20 cellular contexts compared by ENCODE assay signal in the genomic region with DNA sequence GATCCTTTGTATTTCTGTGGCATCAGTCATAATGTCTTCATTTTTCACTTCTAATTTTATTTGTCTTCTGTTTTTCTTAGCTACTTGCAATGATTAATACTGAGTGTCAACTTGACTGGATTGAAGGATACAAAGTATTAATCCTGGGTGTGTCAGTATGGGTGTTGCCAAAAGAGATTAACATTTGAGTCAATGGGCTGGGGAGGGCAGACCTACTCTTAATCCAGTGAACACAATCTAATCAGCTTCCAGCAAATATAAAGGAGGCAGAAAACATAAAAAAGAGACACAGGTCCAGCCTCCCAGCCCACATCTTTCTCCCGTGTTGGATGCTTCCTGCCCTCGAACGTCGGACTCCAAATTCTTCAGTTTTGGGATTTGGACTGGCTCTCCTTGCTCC.
DNase-seq lines count a peak whose midpoint lies in the region; ATAC-seq and TF ChIP-seq lines count a peak whose summit lies in the region.
"Had no signal": no experiment of that assay in that cellular context is flagged by ENCODE, and none has a peak within 500 bp of the region (broad histone marks: within the 10 kb centered on the region; RNA-seq: fewer than 3 reads in every experiment).

No MANE protein-coding gene starts in this region.

- TF ChIP-seq POLR2A in GM18505 (IDR thresholded peaks at IDR 0.05; ENCODE audit: borderline replicate concordance, extremely low read depth, insufficient read depth, insufficient read length): no peak

- no peak overlapping the region for H3K27ac ChIP-seq in WERI-Rb-1
- H3K27ac ChIP-seq: 22Rv1, BLaER1, C4-2B had no signal

- no peaks in the 10 kb centered on the region for H3K27me3 ChIP-seq in WERI-Rb-1 (ENCODE audit: insufficient read depth, low read depth, severe bottlenecking)
- H3K27me3 ChIP-seq: BLaER1 had no signal

- no peaks in the 10 kb centered on the region for H3K36me3 ChIP-seq in WERI-Rb-1
- H3K36me3 ChIP-seq: BLaER1 had no signal

- TF ChIP-seq CTCF in WERI-Rb-1 (IDR thresholded peaks at IDR 0.05; ENCODE audit: low read depth, low read length): no peak
- no peak for TF ChIP-seq CTCF in epithelial cell of esophagus (IDR thresholded peaks at IDR 0.05; ENCODE audit: insufficient read depth, low read depth, low read length, missing control alignments)

- H3K4me3 ChIP-seq in WERI-Rb-1 (ENCODE audit: low read depth, low read length) (no peak overlapping the region), epithelial cell of esophagus (ENCODE audit: low read length) (no peak overlapping the region)
- H3K4me3 ChIP-seq: BLaER1, GM23338 had no signal

- ATAC-seq in GM21528 (IDR thresholded peaks at IDR 0.05; ENCODE audit: low FRiP score, unreplicated experiment): no peak
- no peak for ATAC-seq in GM18505 (IDR thresholded peaks at IDR 0.05; ENCODE audit: unreplicated experiment)
- ATAC-seq: CD8-positive, alpha-beta T cell; GM23338; HCT116 had no signal

- DNase-seq in D341Med (ENCODE audit: low spot score) (peak; percentile 25), NCI-H524 treated with DMSO at 0.1 percent for 48 hours (lab: John Stamatoyannopoulos, UW) (peak; percentile 15), WERI-Rb-1 (peak; percentile 53), epithelial cell of esophagus (ENCODE audit: low read depth) (peak; percentile 13), RKO (ENCODE audit: low spot score) (no peak), NAMALWA (ENCODE audit: low spot score) (no peak)
- DNase-seq: Caco-2; CD4-positive, CD25-positive, alpha-beta regulatory T cell; CD8-positive, alpha-beta T cell; DMS53; DMS79 treated with DMSO at 0.1 percent for 48 hours; GF-D8; H9 had no signal

- no peaks in the 10 kb centered on the region for H3K9me3 ChIP-seq in WERI-Rb-1 (ENCODE audit: severe bottlenecking)
- H3K9me3 ChIP-seq: BLaER1, Caco-2 had no signal

Comparison
In these comparisons a context has a peak if more than half of its experiments do, and no peak if none do; other contexts are left out.
1. DNase-seq: peak in D341Med (single experiment), NCI-H524 treated with DMSO at 0.1 percent for 48 hours (single experiment), WERI-Rb-1 (single experiment) and epithelial cell of esophagus (single experiment); none in RKO (single experiment) and NAMALWA (single experiment).